8 cellular contexts compared by ENCODE assay signal in the genomic region with DNA sequence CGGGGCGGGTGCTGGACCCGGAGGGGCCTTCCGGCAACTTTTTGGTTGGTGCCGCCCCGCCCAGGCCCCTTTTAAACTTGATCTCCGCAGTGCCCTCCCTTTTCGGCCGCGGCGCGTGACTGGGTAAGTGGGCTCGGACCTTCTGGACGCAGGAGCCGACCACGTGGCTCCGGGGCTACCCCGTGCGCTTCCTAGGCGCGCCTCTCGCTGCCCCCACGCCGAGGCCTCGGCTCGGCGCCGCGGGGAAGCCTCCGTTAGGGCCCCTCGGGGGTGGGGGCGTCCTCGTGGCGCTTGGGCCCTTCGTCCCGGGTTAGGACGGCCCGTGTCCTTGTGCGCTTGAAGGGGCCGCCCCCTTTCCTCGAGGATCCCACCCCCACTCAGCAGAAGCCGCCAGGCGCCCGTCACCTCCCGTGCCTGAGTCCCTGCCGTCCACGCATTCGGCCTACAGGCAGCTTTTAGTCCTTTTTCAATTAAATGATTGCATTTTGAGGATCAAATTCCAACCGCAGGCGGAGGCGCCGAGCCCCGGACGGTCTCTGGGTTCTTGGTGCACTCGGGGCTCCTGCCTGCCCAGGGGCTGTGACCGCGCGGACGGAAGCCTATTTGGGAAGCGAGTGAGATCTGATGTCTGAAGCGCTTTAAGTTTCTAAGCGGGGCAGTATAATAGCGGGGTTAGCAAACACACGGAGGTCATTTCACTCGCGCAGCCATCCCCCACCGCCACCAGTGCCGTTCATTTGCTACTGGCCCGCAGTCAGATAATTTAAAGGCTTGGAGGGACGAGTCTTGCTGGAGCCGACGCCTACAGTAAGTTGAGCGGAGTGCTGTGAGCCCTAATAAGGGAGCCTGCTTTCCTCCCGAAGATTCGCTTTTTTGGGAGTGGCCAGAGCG. TPM values are rescaled to one million over a fixed set of nuclear protein-coding genes. Genes with fewer than 3 reads are reported as not detected.
A peak's percentile ranks its signal among the peaks of the same experiment; 100 is the strongest.
DNase-seq lines count a peak whose midpoint lies in the region; ATAC-seq, FAIRE-seq and TF ChIP-seq lines count a peak whose summit lies in the region.

No MANE protein-coding gene starts in this region.

- POLR2A ChIA-PET in SK-N-SH (lab: Yijun Ruan, JAX), result no interaction called here

- H2AFZ ChIP-seq in SK-N-SH (ENCODE audit: low read depth), result peak overlapping the region; percentile 95

- TF ChIP-seq CTCF in SK-N-SH (IDR thresholded peaks at IDR 0.05) (peak; percentile 13; the same call in 1 of the 2 replicates), psoas muscle (IDR thresholded peaks at IDR 0.05) (peak; percentile 78)

- no peaks in the 10 kb centered on the region for H3K79me2 ChIP-seq in SK-N-SH (ENCODE audit: insufficient read depth)

- ATAC-seq in GM21576 (IDR thresholded peaks at IDR 0.05; ENCODE audit: unreplicated experiment), result peak; percentile 79
- ATAC-seq in left cardiac atrium, result peak; percentile 92 to 94
- ATAC-seq in psoas muscle, result peak; percentile 76 to 84 (median 80)

- H3K9me3 ChIP-seq in ES-I3 (ENCODE audit: control insufficient read depth, insufficient read depth, low read length), result no peaks in the 10 kb centered on the region
- no peaks in the 10 kb centered on the region for H3K9me3 ChIP-seq in SK-N-SH
- no peaks in the 10 kb centered on the region for H3K9me3 ChIP-seq in psoas muscle

- no peaks in the 10 kb centered on the region for H4K20me1 ChIP-seq in SK-N-SH (ENCODE audit: insufficient read depth)

- FAIRE-seq in urothelium cell line (lab: Jason Lieb, UNC), result no peak

- no peaks in the 10 kb centered on the region for H3K9me2 ChIP-seq in SK-N-SH

- CTCF ChIA-PET in SK-N-SH (lab: Yijun Ruan, JAX), result interaction anchor here (0.7 to 1.4 kb wide), 4 partner anchors 9 to 41 kb away, joined by 3 read pairs; no protein-coding TSS in a partner anchor

- H3F3A ChIP-seq in SK-N-SH (replicated peaks; ENCODE audit: insufficient read depth), result peaks cover 16% of the 10 kb centered on the region

- intact Hi-C loops in left cardiac atrium (cut with DNase I), result loop anchor here in 1 of 2 donors (10.0 kb wide), 3 partner anchors 100 to 200 kb away; a partner anchor contains a TSS
- intact Hi-C loops in psoas muscle (cut with DNase I), result loop anchor here (5.0 to 10.0 kb wide), 4 partner anchors 32 to 292 kb away; a partner anchor contains a TSS

- H3K36me3 ChIP-seq in ES-I3 (ENCODE audit: insufficient read depth, low read length) (peaks cover 21% of the 10 kb centered on the region; the same call in 1 of the 2 replicates), SK-N-SH (replicated peaks in 1 of 2; ENCODE audit: control insufficient read depth in 1 of 2, insufficient read depth in 2 of 2, low read length in 1 of 2) (peaks cover 0 to 2% of the 10 kb centered on the region in 2 experiments), psoas muscle (ENCODE audit: insufficient read depth in 1 of 2, low read depth in 1 of 2) (peaks cover 0 to 27% of the 10 kb centered on the region in 2 donors)

- H3K27me3 ChIP-seq in SK-N-SH (ENCODE audit: insufficient read depth) (peaks cover 20% of the 10 kb centered on the region; the same call in 1 of the 2 replicates), psoas muscle (ENCODE audit: insufficient read depth in 3 of 3, low read length in 2 of 3) (no peaks in the 10 kb centered on the region)

- peak overlapping the region; percentile 78 for H3K4me2 ChIP-seq in SK-N-SH

- WGBS in SK-N-SH (ENCODE audit: low lambda C conversion rate), result 4% methylated on average over 46 of the region's 76 CpGs
- 0 to 1% (median 1%) methylated on average over 64 to 76 of the region's 76 CpGs for WGBS in psoas muscle, 3 donors

- H3K9ac ChIP-seq in ES-I3 (ENCODE audit: low read depth, low read length) (peak overlapping the region; percentile 88), SK-N-SH (peak overlapping the region; percentile 63)

- peak in 1 of 2 experiments; percentile 9; a peak in 1 of 4 replicates for TF ChIP-seq EP300 in SK-N-SH (IDR thresholded peaks at IDR 0.05; ENCODE audit: borderline replicate concordance in 1 of 2, low read depth in 1 of 2, low read length in 1 of 2)

- peaks cover 44% of the 10 kb centered on the region for H3K4me1 ChIP-seq in ES-I3 (ENCODE audit: insufficient read depth, low read length)
- H3K4me1 ChIP-seq in SK-N-SH (ENCODE audit: control insufficient read depth in 1 of 2, insufficient read depth in 2 of 2, low read depth in 1 of 2, low read length in 1 of 2), result peaks cover 0 to 7% of the 10 kb centered on the region in 2 experiments; a peak in 3 of 4 replicates
- H3K4me1 ChIP-seq in psoas muscle, result peaks cover 37% of the 10 kb centered on the region

- peak; percentile 85 for DNase-seq in HuH-7.5 (ENCODE audit: low spot score)
- DNase-seq in SK-N-SH, result peak; percentile 29
- DNase-seq in activated naive CD8-positive, alpha-beta T cell treated with anti-CD3 and anti-CD28 coated beads, Interleukin-2, amount 50 U/mL, for 16 hours (ENCODE audit: low read depth, low spot score), result peak; percentile 72
- DNase-seq in left cardiac atrium, result peak; percentile 95
- DNase-seq in psoas muscle, result peak; percentile 95
- peak; percentile 95 for DNase-seq in urothelium cell line (ENCODE audit: low spot score)

- H3K27ac ChIP-seq in SK-N-SH (ENCODE audit: low read depth in 2 of 2, low read length in 1 of 2), result peak overlapping the region in 1 of 2 experiments; percentile 51; a peak in 2 of 4 replicates
- H3K27ac ChIP-seq in psoas muscle, result peak overlapping the region; percentile 97

- H3K4me3 ChIP-seq in SK-N-SH (ENCODE audit: low read depth in 2 of 2, low read length in 1 of 2) (peak overlapping the region; percentile 54 to 55), psoas muscle (peak overlapping the region; percentile 78)

- TF ChIP-seq RAD21 in SK-N-SH (IDR thresholded peaks at IDR 0.05; ENCODE audit: low read length), result no peak

TF ChIP-seq in SK-N-SH, 30 proteins besides CTCF, POLR2A, EP300 and RAD21 (continues in another document):
- TF ChIP-seq MXI1 (IDR thresholded peaks at IDR 0.05; ENCODE audit: low read depth, low read length), result no peak
- TF ChIP-seq NRF1 (IDR thresholded peaks at IDR 0.05; ENCODE audit: low read depth, low read length), result no peak
- no peak for TF ChIP-seq RXRA (IDR thresholded peaks at IDR 0.05; ENCODE audit: borderline replicate concordance, low read depth)
- no peak for TF ChIP-seq GABPA (IDR thresholded peaks at IDR 0.05; ENCODE audit: low read depth)
- TF ChIP-seq POLR2AphosphoS5 (IDR thresholded peaks at IDR 0.05; ENCODE audit: low read depth, low read length), result 0 out of 2 replicates have a peak, but pooled peaks have one; percentile 16
- TF ChIP-seq GATA2 (CRISPR knock-in tag; IDR thresholded peaks at IDR 0.05), result no peak
- no peak for TF ChIP-seq MEF2A (IDR thresholded peaks at IDR 0.05; ENCODE audit: borderline replicate concordance, low read depth)
- TF ChIP-seq SIN3A (IDR thresholded peaks at IDR 0.05; ENCODE audit: borderline replicate concordance, low read depth, low read length), result peak; percentile 23; the same call in 1 of the 2 replicates
- TF ChIP-seq EZH2phosphoT487 (IDR thresholded peaks at IDR 0.05; ENCODE audit: borderline replicate concordance, low read depth), result no peak
- no peak for TF ChIP-seq JUND (IDR thresholded peaks at IDR 0.05)
- TF ChIP-seq TAF1 (IDR thresholded peaks at IDR 0.05; ENCODE audit: borderline replicate concordance, low read depth, low read length), result no peak; the same call in 1 of the 2 replicates
- TF ChIP-seq, protein P1, sequence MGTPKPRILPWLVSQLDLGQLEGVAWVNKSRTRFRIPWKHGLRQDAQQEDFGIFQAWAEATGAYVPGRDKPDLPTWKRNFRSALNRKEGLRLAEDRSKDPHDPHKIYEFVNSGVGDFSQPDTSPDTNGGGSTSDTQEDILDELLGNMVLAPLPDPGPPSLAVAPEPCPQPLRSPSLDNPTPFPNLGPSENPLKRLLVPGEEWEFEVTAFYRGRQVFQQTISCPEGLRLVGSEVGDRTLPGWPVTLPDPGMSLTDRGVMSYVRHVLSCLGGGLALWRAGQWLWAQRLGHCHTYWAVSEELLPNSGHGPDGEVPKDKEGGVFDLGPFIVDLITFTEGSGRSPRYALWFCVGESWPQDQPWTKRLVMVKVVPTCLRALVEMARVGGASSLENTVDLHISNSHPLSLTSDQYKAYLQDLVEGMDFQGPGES (IDR thresholded peaks at IDR 0.05; ENCODE audit: low read depth, low read length), result no peak
- TF ChIP-seq, protein P2, sequence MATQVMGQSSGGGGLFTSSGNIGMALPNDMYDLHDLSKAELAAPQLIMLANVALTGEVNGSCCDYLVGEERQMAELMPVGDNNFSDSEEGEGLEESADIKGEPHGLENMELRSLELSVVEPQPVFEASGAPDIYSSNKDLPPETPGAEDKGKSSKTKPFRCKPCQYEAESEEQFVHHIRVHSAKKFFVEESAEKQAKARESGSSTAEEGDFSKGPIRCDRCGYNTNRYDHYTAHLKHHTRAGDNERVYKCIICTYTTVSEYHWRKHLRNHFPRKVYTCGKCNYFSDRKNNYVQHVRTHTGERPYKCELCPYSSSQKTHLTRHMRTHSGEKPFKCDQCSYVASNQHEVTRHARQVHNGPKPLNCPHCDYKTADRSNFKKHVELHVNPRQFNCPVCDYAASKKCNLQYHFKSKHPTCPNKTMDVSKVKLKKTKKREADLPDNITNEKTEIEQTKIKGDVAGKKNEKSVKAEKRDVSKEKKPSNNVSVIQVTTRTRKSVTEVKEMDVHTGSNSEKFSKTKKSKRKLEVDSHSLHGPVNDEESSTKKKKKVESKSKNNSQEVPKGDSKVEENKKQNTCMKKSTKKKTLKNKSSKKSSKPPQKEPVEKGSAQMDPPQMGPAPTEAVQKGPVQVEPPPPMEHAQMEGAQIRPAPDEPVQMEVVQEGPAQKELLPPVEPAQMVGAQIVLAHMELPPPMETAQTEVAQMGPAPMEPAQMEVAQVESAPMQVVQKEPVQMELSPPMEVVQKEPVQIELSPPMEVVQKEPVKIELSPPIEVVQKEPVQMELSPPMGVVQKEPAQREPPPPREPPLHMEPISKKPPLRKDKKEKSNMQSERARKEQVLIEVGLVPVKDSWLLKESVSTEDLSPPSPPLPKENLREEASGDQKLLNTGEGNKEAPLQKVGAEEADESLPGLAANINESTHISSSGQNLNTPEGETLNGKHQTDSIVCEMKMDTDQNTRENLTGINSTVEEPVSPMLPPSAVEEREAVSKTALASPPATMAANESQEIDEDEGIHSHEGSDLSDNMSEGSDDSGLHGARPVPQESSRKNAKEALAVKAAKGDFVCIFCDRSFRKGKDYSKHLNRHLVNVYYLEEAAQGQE (IDR thresholded peaks at IDR 0.05; ENCODE audit: low read depth, low read length), result no peak
- TF ChIP-seq, protein P3, sequence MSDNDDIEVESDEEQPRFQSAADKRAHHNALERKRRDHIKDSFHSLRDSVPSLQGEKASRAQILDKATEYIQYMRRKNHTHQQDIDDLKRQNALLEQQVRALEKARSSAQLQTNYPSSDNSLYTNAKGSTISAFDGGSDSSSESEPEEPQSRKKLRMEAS (IDR thresholded peaks at IDR 0.05; ENCODE audit: low read depth), result peak; percentile 96

RNA-seq across cellular contexts. Expression of a gene that starts 31.8 kb away (rescaled TPM):
- polyA plus RNA-seq in SK-N-SH (2012; rRNA removed) (453 and 546 TPM in 2 replicates), psoas muscle (100 to 1,000 TPM; 401 to 791 (median 735) TPM)
- polyA plus RNA-seq in SK-N-SH (2012; cell fraction: cytosol; rRNA removed), result 577 and 786 TPM in 2 replicates
- 127 and 172 TPM in 2 replicates for polyA plus RNA-seq in SK-N-SH (2012; cell fraction: nucleus; rRNA removed)
- total RNA-seq in left cardiac atrium (100 to 1,000 TPM; 365 to 444 TPM), psoas muscle (100 to 1,000 TPM; 465 to 704 (median 639) TPM)

Comparison
In these comparisons a context has a peak if more than half of its experiments do, and no peak if none do; other contexts are left out.
1. DNase-seq: peak in every context shown above with its lines; median percentile 95 in left cardiac atrium; 95 in psoas muscle; 95 in urothelium cell line; 85 in HuH-7.5; 72 in activated naive CD8-positive, alpha-beta T cell treated with anti-CD3 and anti-CD28 coated beads, Interleukin-2, amount 50 U/mL, for 16 hours; 29 in SK-N-SH.